ENCODE assay signal across 9 cellular contexts in genomic region chr1:151399890-151400235, GRCh38. TPM values are rescaled to one million over a fixed set of nuclear protein-coding genes. Genes with fewer than 3 reads are reported as not detected.
DNase-seq lines count a peak whose midpoint lies in the region; ATAC-seq, FAIRE-seq and TF ChIP-seq lines count a peak whose summit lies in the region.
"Had no signal": no experiment of that assay in that cellular context is flagged by ENCODE, and none has a peak within 500 bp of the region (broad histone marks: within the 10 kb centered on the region; RNA-seq: fewer than 3 reads in every experiment).

No MANE protein-coding gene starts in this region.

- peak overlapping the region; percentile 87 for H3K27ac ChIP-seq in C4-2B
- H3K27ac ChIP-seq in VCaP = peak overlapping the region; percentile 90

- peaks cover 15 to 27% (median 25%) of the 10 kb centered on the region in 4 donors for H3K4me1 Mint-ChIP-seq in naive thymus-derived CD8-positive, alpha-beta T cell

- H3K9me3 Mint-ChIP-seq in naive thymus-derived CD8-positive, alpha-beta T cell = no peaks in the 10 kb centered on the region

- no peak for FAIRE-seq in urothelium cell line (lab: Jason Lieb, UNC)

- TF ChIP-seq CTCF in C4-2B (conservative IDR thresholded peaks at IDR 0.05) = no peak
- no peak for TF ChIP-seq CTCF in HFF-Myc (IDR thresholded peaks at IDR 0.05; ENCODE audit: low read depth, low read length, missing control alignments)
- TF ChIP-seq CTCF in VCaP (conservative IDR thresholded peaks at IDR 0.05) = no peak

- H3K4me3 Mint-ChIP-seq in naive thymus-derived CD8-positive, alpha-beta T cell = peak overlapping the region; percentile 87 to 99 (median 94)

- peaks cover 0 to 45% (median 7%) of the 10 kb centered on the region in 3 donors for H3K36me3 Mint-ChIP-seq in naive thymus-derived CD8-positive, alpha-beta T cell

- no peak for DNase-seq in HFF-Myc (ENCODE audit: extremely low read depth, low read depth)
- DNase-seq in naive thymus-derived CD8-positive, alpha-beta T cell = peak in 1 of 10 donors; percentile 4
- no peak for DNase-seq in urothelium cell line (ENCODE audit: low spot score)
- no peak for DNase-seq in dedifferentiated amniotic fluid mesenchymal stem cell (ENCODE audit: extremely low spot score)
- no peak for DNase-seq in MV-4-11 (lab: John Stamatoyannopoulos, UW)

- POLR2A ChIA-PET in naive thymus-derived CD8-positive, alpha-beta T cell (lab: Charles Lee) = interaction anchor here (0.6 to 3.3 kb wide), 14 partner anchors 8 to 242 kb away, joined by 3 to 12 read pairs (median 4); partner anchors contain the start of genes CGN, PI4KB, PSMD4 and RFX5

- peak overlapping the region; percentile 90 for H3K4me3 ChIP-seq in HFF-Myc (replicated peaks; ENCODE audit: low read depth, low read length)

- ATAC-seq in esophagus mucosa = peak; percentile 22
- peak; percentile 8 to 14 for ATAC-seq in naive thymus-derived CD8-positive, alpha-beta T cell

- peak overlapping the region; percentile 92 to 100 (median 98) for H3K27ac Mint-ChIP-seq in naive thymus-derived CD8-positive, alpha-beta T cell

- no peaks in the 10 kb centered on the region for H3K27me3 Mint-ChIP-seq in naive thymus-derived CD8-positive, alpha-beta T cell

RNA-seq across cellular contexts. Expression of gene PSMB4, which starts 0.5 kb away (rescaled TPM):
- total RNA-seq in esophagus mucosa = 178 TPM
- 100 to 1,000 TPM; 224 to 230 TPM for total RNA-seq in naive thymus-derived CD8-positive, alpha-beta T cell
- polyA plus RNA-seq in naive thymus-derived CD8-positive, alpha-beta T cell = 10 to 100 TPM; 47.4 to 57.5 (median 57.3) TPM

RNA-seq across cellular contexts. Expression of gene SELENBP1, which starts 27.4 kb away (rescaled TPM):
- 14.0 TPM for total RNA-seq in esophagus mucosa
- total RNA-seq in naive thymus-derived CD8-positive, alpha-beta T cell = not detected
- polyA plus RNA-seq in naive thymus-derived CD8-positive, alpha-beta T cell = not detected
- total RNA-seq: HT1080 had no signal

RNA-seq across cellular contexts. Expression of gene RFX5, which starts 52.8 kb away (rescaled TPM):
- 21.9 TPM for total RNA-seq in esophagus mucosa
- total RNA-seq in naive thymus-derived CD8-positive, alpha-beta T cell = 10 to 100 TPM; 64.5 to 68.3 TPM
- 10 to 100 TPM; 22.8 to 38.8 (median 23.9) TPM for polyA plus RNA-seq in naive thymus-derived CD8-positive, alpha-beta T cell

RNA-seq across cellular contexts. Expression of gene POGZ, which starts 59.4 kb away (rescaled TPM):
- 37.5 TPM for total RNA-seq in esophagus mucosa
- total RNA-seq in naive thymus-derived CD8-positive, alpha-beta T cell = 100 to 1,000 TPM; 101 to 112 TPM
- polyA plus RNA-seq in naive thymus-derived CD8-positive, alpha-beta T cell = 1 to 10 TPM; 5.9 to 9.5 (median 9.0) TPM

Comparison
In these comparisons a context has a peak if more than half of its experiments do, and no peak if none do; other contexts are left out.
1. RNA of gene SELENBP1, which starts 27.4 kb away (total RNA-seq): 14.0 TPM in esophagus mucosa (single experiment); not detected in naive thymus-derived CD8-positive, alpha-beta T cell; every median in the first group is over 10 times any median in the second.